ENCODE assay signal across 14 cellular contexts in genomic region chr7:72183835-72184234, GRCh38.
DNase-seq lines count a peak whose midpoint lies in the region; ATAC-seq and TF ChIP-seq lines count a peak whose summit lies in the region.
"Had no signal": no experiment of that assay in that cellular context is flagged by ENCODE, and none has a peak within 500 bp of the region (broad histone marks: within the 10 kb centered on the region; RNA-seq: fewer than 3 reads in every experiment).

No MANE protein-coding gene starts in this region.

- H3K4me3 Mint-ChIP-seq in neural crest cell: no peak overlapping the region

- no peaks in the 10 kb centered on the region for H3K36me3 Mint-ChIP-seq in neural crest cell (ENCODE audit: low read depth)

- no peak overlapping the region for H3K4me3 ChIP-seq in Jurkat, Clone E6-1 (ENCODE audit: low read length)
- H3K4me3 ChIP-seq in WERI-Rb-1 (ENCODE audit: low read depth, low read length): no peak overlapping the region

- H3K27ac ChIP-seq in WERI-Rb-1: no peak overlapping the region
- H3K27ac ChIP-seq: parathyroid adenoma had no signal

- no peaks in the 10 kb centered on the region for H3K9me3 ChIP-seq in WERI-Rb-1 (ENCODE audit: severe bottlenecking)

- H3K27ac Mint-ChIP-seq in neural crest cell (ENCODE audit: unreplicated experiment): no peak overlapping the region

- H3K27me3 ChIP-seq in WERI-Rb-1 (ENCODE audit: insufficient read depth, low read depth, severe bottlenecking): peaks cover 11% of the 10 kb centered on the region

- H3K36me3 ChIP-seq in WERI-Rb-1: no peaks in the 10 kb centered on the region

- TF ChIP-seq CTCF in WERI-Rb-1 (IDR thresholded peaks at IDR 0.05; ENCODE audit: low read depth, low read length): peak; percentile 48
- TF ChIP-seq CTCF in neural crest cell (conservative IDR thresholded peaks at IDR 0.05): peak; percentile 56

- H3K4me1 Mint-ChIP-seq in neural crest cell: no peaks in the 10 kb centered on the region

- H3K27me3 Mint-ChIP-seq in neural crest cell (ENCODE audit: low read depth): no peaks in the 10 kb centered on the region

- no peaks in the 10 kb centered on the region for H3K9me3 Mint-ChIP-seq in neural crest cell

- DNase-seq in NOMO-1 treated with DMSO at 0.1 percent for 48 hours (lab: John Stamatoyannopoulos, UW; ENCODE audit: unreplicated experiment) (peak; percentile 13), NOMO-1 treated with dmso at 0.1 percent for 144 hours (lab: John Stamatoyannopoulos, UW; ENCODE audit: unreplicated experiment) (no peak), WERI-Rb-1 (peak; percentile 7), neural crest cell (ENCODE audit: low read depth, low spot score) (peak; percentile 7), COR-L47 (lab: John Stamatoyannopoulos, UW) (no peak)
- DNase-seq in Jurkat, Clone E6-1 (ENCODE audit: low read depth, low spot score): peak; percentile 1
- DNase-seq: caudate nucleus; left ventricle myocardium superior; NCI-H1436; RPMI8226; stimulated activated CD4-positive, alpha-beta T cell treated with anti-CD3 and anti-CD28 coated beads, Interleukin-4, amount 100 ng/mL, for 1 hour had no signal

- no peak for ATAC-seq in GM21529 (IDR thresholded peaks at IDR 0.05; ENCODE audit: unreplicated experiment)
- no peak for ATAC-seq in GM21526 (IDR thresholded peaks at IDR 0.05; ENCODE audit: low FRiP score, unreplicated experiment)
- ATAC-seq: left ventricle myocardium superior had no signal

Comparison
In these comparisons a context has a peak if more than half of its experiments do, and no peak if none do; other contexts are left out.
1. DNase-seq: peak in NOMO-1 treated with DMSO at 0.1 percent for 48 hours (single experiment), Jurkat, Clone E6-1 (single experiment), WERI-Rb-1 (single experiment) and neural crest cell (single experiment); none in NOMO-1 treated with dmso at 0.1 percent for 144 hours (single experiment) and COR-L47 (single experiment).